1 cellular context compared by ENCODE assay signal in genomic region chr18:79208882-79209281, GRCh38.
TF ChIP-seq lines count a peak whose summit lies in the region.

No MANE protein-coding gene starts in this region.

TF ChIP-seq in HepG2, 621 proteins besides CTCF, POLR2A, EP300 and RAD21 (continued from another document):
- TF ChIP-seq ZNF280B (CRISPR knock-in tag; IDR thresholded peaks at IDR 0.05; ENCODE audit: borderline replicate concordance) (no peak), POGK (CRISPR knock-in tag; conservative IDR thresholded peaks at IDR 0.05) (no peak)
TF ChIP-seq in HepG2: peak in this region for 0.
